ENCODE assay signal across 26 cellular contexts in genomic region chr5:145072880-145073279, GRCh38.
DNase-seq lines count a peak whose midpoint lies in the region; TF ChIP-seq lines count a peak whose summit lies in the region.
"Had no signal": no experiment of that assay in that cellular context is flagged by ENCODE, and none has a peak within 500 bp of the region (broad histone marks: within the 10 kb centered on the region; RNA-seq: fewer than 3 reads in every experiment).

No MANE protein-coding gene starts in this region.

- H3K36me3 Mint-ChIP-seq in neural progenitor cell: no peaks in the 10 kb centered on the region
- H3K36me3 Mint-ChIP-seq: CD8-positive, alpha-beta memory T cell; mesothelial cell of epicardium; naive thymus-derived CD8-positive, alpha-beta T cell had no signal

- H3K9me3 ChIP-seq in neural progenitor cell (ENCODE audit: low read depth) (no peaks in the 10 kb centered on the region), breast epithelium (no peaks in the 10 kb centered on the region), MG63 (no peaks in the 10 kb centered on the region)
- H3K9me3 ChIP-seq: body of pancreas, pancreas, right lobe of liver had no signal

- H2AFZ ChIP-seq in neural progenitor cell (replicated peaks): no peak overlapping the region

- H3K36me3 ChIP-seq in neural progenitor cell: no peaks in the 10 kb centered on the region
- no peaks in the 10 kb centered on the region for H3K36me3 ChIP-seq in breast epithelium
- no peaks in the 10 kb centered on the region for H3K36me3 ChIP-seq in MG63
- H3K36me3 ChIP-seq: pancreas, right lobe of liver had no signal

- no peak overlapping the region for H3K9ac ChIP-seq in neural progenitor cell

- no peaks in the 10 kb centered on the region for H3K9me3 Mint-ChIP-seq in neural progenitor cell
- H3K9me3 Mint-ChIP-seq: mesothelial cell of epicardium had no signal

- peak overlapping the region; percentile 30 for H3K4me2 ChIP-seq in neural progenitor cell

- no peaks in the 10 kb centered on the region for H3F3A ChIP-seq in neural progenitor cell (ENCODE audit: low read depth)

- peak overlapping the region; percentile 24 for H3K27ac Mint-ChIP-seq in neural progenitor cell
- H3K27ac Mint-ChIP-seq: activated CD4-positive, alpha-beta T cell treated with anti-CD3 and anti-CD28 coated beads for 36 hours; CD8-positive, alpha-beta memory T cell; mesothelial cell of epicardium; naive thymus-derived CD8-positive, alpha-beta T cell had no signal

- in situ Hi-C loops in astrocyte of the spinal cord (cut with HindIII; ENCODE audit: low sequenced_read_pairs): no loop called here

- H3K4me1 ChIP-seq in neural progenitor cell (peaks cover 19% of the 10 kb centered on the region), breast epithelium (no peaks in the 10 kb centered on the region)
- H3K4me1 ChIP-seq: body of pancreas, foreskin keratinocyte, pancreas, right lobe of liver had no signal

- no peak overlapping the region for H3K4me3 ChIP-seq in astrocyte of the spinal cord (ENCODE audit: low read depth, low read length)
- no peak overlapping the region for H3K4me3 ChIP-seq in neural progenitor cell
- H3K4me3 ChIP-seq in dorsolateral prefrontal cortex: no peak overlapping the region
- H3K4me3 ChIP-seq in breast epithelium: no peak overlapping the region
- H3K4me3 ChIP-seq in MG63: no peak overlapping the region
- H3K4me3 ChIP-seq: body of pancreas, K562, pancreas, right lobe of liver had no signal

- H3K27me3 Mint-ChIP-seq in neural progenitor cell (ENCODE audit: insufficient read depth, low read depth): peaks cover 3% of the 10 kb centered on the region
- H3K27me3 Mint-ChIP-seq: activated CD4-positive, alpha-beta T cell treated with anti-CD3 and anti-CD28 coated beads for 36 hours; CD8-positive, alpha-beta memory T cell; naive thymus-derived CD8-positive, alpha-beta T cell had no signal

- H3K79me2 ChIP-seq in neural progenitor cell (ENCODE audit: low read depth): no peaks in the 10 kb centered on the region

- H3K27me3 ChIP-seq in neural progenitor cell: no peaks in the 10 kb centered on the region
- no peaks in the 10 kb centered on the region for H3K27me3 ChIP-seq in dorsolateral prefrontal cortex
- H3K27me3 ChIP-seq in breast epithelium: no peaks in the 10 kb centered on the region
- H3K27me3 ChIP-seq in MG63: no peaks in the 10 kb centered on the region
- H3K27me3 ChIP-seq: body of pancreas, foreskin keratinocyte, pancreas, right lobe of liver had no signal

- no peak for TF ChIP-seq CTCF in astrocyte of the spinal cord (IDR thresholded peaks at IDR 0.05; ENCODE audit: low read depth, low read length)
- TF ChIP-seq CTCF in neural progenitor cell (IDR thresholded peaks at IDR 0.05): no peak
- no peak for TF ChIP-seq CTCF in dorsolateral prefrontal cortex (IDR thresholded peaks at IDR 0.05 in 54 of 56, conservative IDR thresholded peaks at IDR 0.05 in 2 of 56; ENCODE audit: low read depth in 1 of 56, partially characterized antibody in 56 of 56)
- TF ChIP-seq CTCF in breast epithelium (IDR thresholded peaks at IDR 0.05): no peak

- H3K4me3 Mint-ChIP-seq in neural progenitor cell: no peak overlapping the region
- H3K4me3 Mint-ChIP-seq: activated CD4-positive, alpha-beta T cell treated with anti-CD3 and anti-CD28 coated beads for 36 hours; CD8-positive, alpha-beta memory T cell; mesothelial cell of epicardium; naive thymus-derived CD8-positive, alpha-beta T cell had no signal

- TF ChIP-seq POLR2A in breast epithelium (IDR thresholded peaks at IDR 0.05): no peak

- no peaks in the 10 kb centered on the region for H4K20me1 ChIP-seq in neural progenitor cell (ENCODE audit: low read depth)

- H3K4me1 Mint-ChIP-seq in neural progenitor cell: peaks cover 26% of the 10 kb centered on the region
- H3K4me1 Mint-ChIP-seq: activated CD4-positive, alpha-beta T cell treated with anti-CD3 and anti-CD28 coated beads for 36 hours; CD8-positive, alpha-beta memory T cell had no signal

- H3K27ac ChIP-seq in neural progenitor cell (peak overlapping the region; percentile 3), dorsolateral prefrontal cortex (no peak overlapping the region), breast epithelium (no peak overlapping the region)
- H3K27ac ChIP-seq: body of pancreas, foreskin keratinocyte, pancreas, right lobe of liver had no signal

- DNase-seq in DMS53 treated with DMSO at 0.1 percent for 48 hours (lab: John Stamatoyannopoulos, UW; ENCODE audit: unreplicated experiment) (peak; percentile 18), NCI-H2107 (lab: John Stamatoyannopoulos, UW) (peak; percentile 44), astrocyte of the spinal cord (ENCODE audit: low read depth, low spot score) (peak; percentile 15), neural progenitor cell (ENCODE audit: low spot score) (peak; percentile 74), dorsolateral prefrontal cortex (no peak), breast epithelium (ENCODE audit: low spot score in 2 of 2) (no peak), MG63 (no peak)
- DNase-seq: activated CD4-positive, alpha-beta T cell treated with anti-CD3 and anti-CD28 coated beads for 36 hours; activated gamma-delta T cell; body of pancreas; CD8-positive, alpha-beta memory T cell; effector CD8-positive, alpha-beta T cell; foreskin keratinocyte; GF-D8; left ventricle myocardium superior; MM.1S; naive thymus-derived CD8-positive, alpha-beta T cell; NCI-H774; pancreas; right lobe of liver; stimulated activated CD4-positive, alpha-beta T cell treated with anti-CD3 and anti-CD28 coated beads, Interleukin-12 subunit alpha, Interleukin-12 subunit beta, amount 100 ng/mL, for 4 hours; stimulated activated CD4-positive, alpha-beta T cell treated with anti-CD3 and anti-CD28 coated beads, Interleukin-4, amount 100 ng/mL, for 4 hours; stimulated activated naive CD8-positive, alpha-beta T cell treated with anti-CD3 and anti-CD28 coated beads, Interleukin-15, Interleukin-2, amounts not matched to agents 100 U/mL and 50 U/mL, for 24 hours; T-helper 2 cell had no signal

- intact Hi-C loops in dorsolateral prefrontal cortex (cut with DNase I): no loop called here
- intact Hi-C loops in breast epithelium (cut with DNase I; ENCODE audit: low total_unique reads): no loop called here

Comparison
In these comparisons a context has a peak if more than half of its experiments do, and no peak if none do; other contexts are left out.
1. DNase-seq: peak in DMS53 treated with DMSO at 0.1 percent for 48 hours (single experiment), NCI-H2107 (single experiment), astrocyte of the spinal cord (single experiment) and neural progenitor cell (single experiment); none in dorsolateral prefrontal cortex (0 of 10), breast epithelium (0 of 2) and MG63 (single experiment).